In genomic region chr22:38655532-38656255, GRCh38 we compare ENCODE assay signal across 8 cellular contexts. TPM values are rescaled to one million over a fixed set of nuclear protein-coding genes. Genes with fewer than 3 reads are reported as not detected.
DNase-seq lines count a peak whose midpoint lies in the region; ATAC-seq and TF ChIP-seq lines count a peak whose summit lies in the region.

No MANE protein-coding gene starts in this region.

- H3K4me1 Mint-ChIP-seq in activated T-cell treated with anti-CD3 and anti-CD28 coated beads, Interleukin-2, amount 50 U/mL, for 72 hours (ENCODE audit: low read depth): peaks cover 17% of the 10 kb centered on the region

- 6 to 7% methylated on average over 21 to 22 of the region's 22 CpGs for WGBS in aorta, 2 donors

- H3K9me2 ChIP-seq in PC-3 (replicated peaks; ENCODE audit: low read length): no peaks in the 10 kb centered on the region

- H3K36me3 Mint-ChIP-seq in activated T-cell treated with anti-CD3 and anti-CD28 coated beads, Interleukin-2, amount 50 U/mL, for 72 hours (ENCODE audit: insufficient read depth in 2 of 2): no peaks in the 10 kb centered on the region

- no peaks in the 10 kb centered on the region for H3K9me3 ChIP-seq in PC-3 (ENCODE audit: low read length)
- H3K9me3 ChIP-seq in mucosa of descending colon: no peaks in the 10 kb centered on the region
- no peaks in the 10 kb centered on the region for H3K9me3 ChIP-seq in aorta (ENCODE audit: control insufficient read depth, low read length)

- H3K4me3 Mint-ChIP-seq in activated T-cell treated with anti-CD3 and anti-CD28 coated beads, Interleukin-2, amount 50 U/mL, for 72 hours: peak overlapping the region; percentile 85 to 88

- no peaks in the 10 kb centered on the region for H3K27me3 ChIP-seq in PC-3 (ENCODE audit: low read length)
- H3K27me3 ChIP-seq in dorsolateral prefrontal cortex: no peaks in the 10 kb centered on the region
- H3K27me3 ChIP-seq in aorta (ENCODE audit: control insufficient read depth in 1 of 2, insufficient read depth in 2 of 2, low read length in 1 of 2): no peaks in the 10 kb centered on the region

- H3K79me2 ChIP-seq in PC-3 (ENCODE audit: low read length): peaks cover 12% of the 10 kb centered on the region

- H3F3A ChIP-seq in PC-3 (ENCODE audit: low read length, unreplicated experiment): no peaks in the 10 kb centered on the region

- POLR2A ChIA-PET in PC-3 (lab: Charles Lee; ENCODE audit: unreplicated experiment): no interaction called here

- H3K27me3 Mint-ChIP-seq in activated T-cell treated with anti-CD3 and anti-CD28 coated beads, Interleukin-2, amount 50 U/mL, for 72 hours (ENCODE audit: low read depth): no peaks in the 10 kb centered on the region

- H3K9me3 Mint-ChIP-seq in activated T-cell treated with anti-CD3 and anti-CD28 coated beads, Interleukin-2, amount 50 U/mL, for 72 hours: no peaks in the 10 kb centered on the region

- BruUV-seq in PC-3 (replicated peaks; lab: Mats Ljungman, UMichigan): TSS peak; percentile 89

- H3K4me3 ChIP-seq in PC-3 (ENCODE audit: low read length) (peak overlapping the region; percentile 97), dorsolateral prefrontal cortex (peak overlapping the region; percentile 73 to 100 (median 95)), mucosa of descending colon (peak overlapping the region; percentile 86), aorta (ENCODE audit: low read length in 2 of 2) (peak overlapping the region; percentile 53 to 97)

- CTCF ChIA-PET in PC-3 (lab: Charles Lee): no interaction called here

- 0 out of 2 replicates have a peak, but pooled peaks cover 4% of the 10 kb centered on the region for H3K4me1 ChIP-seq in PC-3 (ENCODE audit: insufficient read depth, low read length)
- H3K4me1 ChIP-seq in mucosa of descending colon (ENCODE audit: low read depth): peaks cover 15% of the 10 kb centered on the region
- H3K4me1 ChIP-seq in aorta (ENCODE audit: control insufficient read depth in 1 of 2, insufficient read depth in 2 of 2, low read length in 2 of 2): no peaks in the 10 kb centered on the region

- H3K27ac Mint-ChIP-seq in activated T-cell treated with anti-CD3 and anti-CD28 coated beads, Interleukin-2, amount 50 U/mL, for 72 hours: peak overlapping the region; percentile 24

- H3K36me3 ChIP-seq in PC-3 (ENCODE audit: low read depth, low read length) (no peaks in the 10 kb centered on the region), mucosa of descending colon (ENCODE audit: low read depth) (no peaks in the 10 kb centered on the region), aorta (ENCODE audit: control insufficient read depth in 1 of 2, insufficient read depth in 2 of 2, low read length in 1 of 2) (no peaks in the 10 kb centered on the region)

- peak overlapping the region; percentile 86 for H3K4me2 ChIP-seq in PC-3 (ENCODE audit: low read length)

- DNase-seq in activated T-cell treated with anti-CD3 and anti-CD28 coated beads, Interleukin-2, amount 50 U/mL, for 72 hours: no peak
- DNase-seq in activated T-cell treated with anti-CD3 and anti-CD28 coated beads for 4 hours (no peak), PC-3 (peak; percentile 15), dorsolateral prefrontal cortex (peak in 2 of 10 donors; percentile 13 to 50), mucosa of descending colon (no peak), aorta (no peak), posterior vena cava (ENCODE audit: low spot score) (no peak)

- TF ChIP-seq CTCF in PC-3 (conservative IDR thresholded peaks at IDR 0.05; ENCODE audit: low read depth, low read length) (no peak), dorsolateral prefrontal cortex (IDR thresholded peaks at IDR 0.05 in 54 of 56, conservative IDR thresholded peaks at IDR 0.05 in 2 of 56; ENCODE audit: low read depth in 1 of 56, partially characterized antibody in 56 of 56) (no peak), mucosa of descending colon (IDR thresholded peaks at IDR 0.05) (no peak)

- no peak for ATAC-seq in activated T-cell treated with anti-CD3 and anti-CD28 coated beads, Interleukin-2, amount 50 U/mL, for 72 hours (replicated peaks in 1 of 2)
- ATAC-seq in PC-3 (peak; percentile 10), mucosa of descending colon (peak; percentile 1), aorta (ENCODE audit: low FRiP score) (no peak), GM19455 (IDR thresholded peaks at IDR 0.05; ENCODE audit: unreplicated experiment) (no peak)

- peak overlapping the region; percentile 99 for H2AFZ ChIP-seq in PC-3 (ENCODE audit: low read length)

- H4K20me1 ChIP-seq in PC-3 (ENCODE audit: low read length): no peaks in the 10 kb centered on the region

- intact Hi-C loops in PC-3 (cut with micrococcal nuclease): no loop called here
- intact Hi-C loops in dorsolateral prefrontal cortex (cut with DNase I): loop anchor here (1.0 to 10.0 kb wide), 3 partner anchors 26 to 151 kb away; partner anchors contain the start of genes DDX17 (in 2 of the 2) and TOMM22 (in 1 of the 2)
- intact Hi-C loops in mucosa of descending colon (cut with DNase I, micrococcal nuclease): no loop called here
- intact Hi-C loops in aorta (cut with DNase I): no loop called here
- intact Hi-C loops in posterior vena cava (cut with DNase I): no loop called here

- peak overlapping the region; percentile 90 for H3K27ac ChIP-seq in PC-3 (ENCODE audit: low read length)
- H3K27ac ChIP-seq in dorsolateral prefrontal cortex: peak overlapping the region in 58 of 59 donors; percentile 89 to 100 (median 98)
- H3K27ac ChIP-seq in aorta (ENCODE audit: low read depth in 1 of 2, low read length in 2 of 2): no peak overlapping the region

- peak overlapping the region; percentile 98 for H3K9ac ChIP-seq in PC-3 (ENCODE audit: low read length)

RNA-seq across cellular contexts. Expression of gene FAM227A, which starts 0.5 kb away (rescaled TPM):
- total RNA-seq in activated T-cell treated with anti-CD3 and anti-CD28 coated beads, Interleukin-2, amount 50 U/mL, for 72 hours: under 1 TPM; 0.28 to 0.34 TPM
- total RNA-seq in PC-3 (2014; rRNA removed) (1.2 and 2.2 TPM in 2 replicates), dorsolateral prefrontal cortex (10 to 100 TPM in 21 of 120 experiments, 1 to 10 TPM in 99; 2.2 to 24.9 (median 6.9) TPM), mucosa of descending colon (1 to 10 TPM in 2 of 3 donors, under 1 TPM in 1; 0.52 to 1.5 (median 1.3) TPM), aorta (1 to 10 TPM in 1 of 2 donors, under 1 TPM in 1; 0.78 to 1.3 TPM), posterior vena cava (under 1 TPM; 0.43 to 0.83 TPM)
- under 1 TPM in 1 of 2 donors, not detected in 1; 0.56 TPM for polyA plus RNA-seq in aorta

RNA-seq across cellular contexts. Expression of gene CBY1, which starts 0.7 kb away (rescaled TPM):
- total RNA-seq in activated T-cell treated with anti-CD3 and anti-CD28 coated beads, Interleukin-2, amount 50 U/mL, for 72 hours: 10 to 100 TPM; 22.2 to 26.2 TPM
- 12.9 and 14.3 TPM in 2 replicates for total RNA-seq in PC-3 (2014; rRNA removed)
- total RNA-seq in dorsolateral prefrontal cortex: 10 to 100 TPM; 19.3 to 46.5 (median 29.4) TPM
- 10 to 100 TPM; 22.8 to 46.5 (median 30.0) TPM for total RNA-seq in mucosa of descending colon
- total RNA-seq in aorta: 10 to 100 TPM; 24.0 to 35.2 TPM
- 10 to 100 TPM; 64.6 to 66.5 TPM for polyA plus RNA-seq in aorta
- total RNA-seq in posterior vena cava: 10 to 100 TPM; 22.3 to 25.2 TPM

RNA-seq across cellular contexts. Expression of gene TOMM22, which starts 26.1 kb away (rescaled TPM):
- total RNA-seq in activated T-cell treated with anti-CD3 and anti-CD28 coated beads, Interleukin-2, amount 50 U/mL, for 72 hours: 10 to 100 TPM; 65.4 to 67.1 TPM
- 68.7 and 82.3 TPM in 2 replicates for total RNA-seq in PC-3 (2014; rRNA removed)
- 10 to 100 TPM; 26.7 to 64.2 (median 47.2) TPM for total RNA-seq in dorsolateral prefrontal cortex
- 10 to 100 TPM; 64.5 to 84.4 (median 72.4) TPM for total RNA-seq in mucosa of descending colon
- total RNA-seq in aorta: 10 to 100 TPM; 36.0 to 39.2 TPM
- 10 to 100 TPM; 28.9 to 42.4 TPM for polyA plus RNA-seq in aorta
- total RNA-seq in posterior vena cava: 10 to 100 TPM; 40.7 to 42.8 TPM

RNA-seq across cellular contexts. Expression of gene JOSD1, which starts 45.0 kb away (rescaled TPM):
- 100 to 1,000 TPM; 144 to 161 TPM for total RNA-seq in activated T-cell treated with anti-CD3 and anti-CD28 coated beads, Interleukin-2, amount 50 U/mL, for 72 hours
- total RNA-seq in PC-3 (2014; rRNA removed) (37.5 and 40.3 TPM in 2 replicates), dorsolateral prefrontal cortex (10 to 100 TPM; 41.2 to 87.6 (median 55.2) TPM), mucosa of descending colon (10 to 100 TPM; 82.5 to 98.3 (median 87.9) TPM), aorta (10 to 100 TPM; 54.0 to 54.7 TPM), posterior vena cava (10 to 100 TPM; 45.0 to 48.3 TPM)
- 10 to 100 TPM; 19.7 to 30.0 TPM for polyA plus RNA-seq in aorta

RNA-seq across cellular contexts. Expression of gene GTPBP1, which starts 50.0 kb away (rescaled TPM):
- 100 to 1,000 TPM in 1 of 2 donors, 10 to 100 TPM in 1; 96.8 to 127 TPM for total RNA-seq in activated T-cell treated with anti-CD3 and anti-CD28 coated beads, Interleukin-2, amount 50 U/mL, for 72 hours
- 28.2 and 29.6 TPM in 2 replicates for total RNA-seq in PC-3 (2014; rRNA removed)
- total RNA-seq in dorsolateral prefrontal cortex: 10 to 100 TPM; 30.5 to 76.8 (median 48.2) TPM
- total RNA-seq in mucosa of descending colon: 10 to 100 TPM; 73.1 to 96.8 (median 76.8) TPM
- total RNA-seq in aorta: 10 to 100 TPM; 49.5 to 59.2 TPM
- polyA plus RNA-seq in aorta: 10 to 100 TPM; 10.5 to 21.6 TPM
- 10 to 100 TPM; 29.8 to 34.3 TPM for total RNA-seq in posterior vena cava

Comparison
In these comparisons a context has a peak if more than half of its experiments do, and no peak if none do; other contexts are left out.
1. ATAC-seq: peak in PC-3 (single experiment) and mucosa of descending colon (single experiment); none in activated T-cell treated with anti-CD3 and anti-CD28 coated beads, Interleukin-2, amount 50 U/mL, for 72 hours (0 of 2), aorta (single experiment) and GM19455 (single experiment).
2. H3K27ac ChIP-seq: peak in PC-3 (single experiment) and dorsolateral prefrontal cortex (58 of 59); none in aorta (0 of 2).
3. intact Hi-C loops: an anchor here in dorsolateral prefrontal cortex (1.0 to 10.0 kb wide); none called in PC-3, mucosa of descending colon, aorta and posterior vena cava.
4. Peak in every context shown above with its lines, with median percentiles within 50 percentile points of each other: H3K4me3 ChIP-seq.